15 cellular contexts compared by ENCODE assay signal in genomic region chr5:169649486-169649885, GRCh38. TPM values are rescaled to one million over a fixed set of nuclear protein-coding genes. Genes with fewer than 3 reads are reported as not detected.
DNase-seq lines count a peak whose midpoint lies in the region; ATAC-seq and TF ChIP-seq lines count a peak whose summit lies in the region.
"Had no signal": no experiment of that assay in that cellular context is flagged by ENCODE, and none has a peak within 500 bp of the region (broad histone marks: within the 10 kb centered on the region; RNA-seq: fewer than 3 reads in every experiment).

No MANE protein-coding gene starts in this region.

- no peak overlapping the region for H2AFZ ChIP-seq in smooth muscle cell (ENCODE audit: low read depth)

- no peaks in the 10 kb centered on the region for H3K36me3 ChIP-seq in smooth muscle cell (ENCODE audit: low read depth)
- H3K36me3 ChIP-seq: ascending aorta, lower lobe of right lung, thyroid gland had no signal

- no peak for TF ChIP-seq CTCF in smooth muscle cell (IDR thresholded peaks at IDR 0.05; ENCODE audit: borderline replicate concordance, insufficient read depth, poor library complexity, severe bottlenecking)

- CTCF ChIA-PET in activated CD4-positive, alpha-beta T cell treated with anti-CD3 and anti-CD28 coated beads, Interleukin-2, amount 10 ng/mL, durations not matched to agents 7 days and 5 days (lab: Charles Lee), result no interaction called here
- CTCF ChIA-PET in activated CD8-positive, alpha-beta T cell treated with anti-CD3 and anti-CD28 coated beads, Interleukin-2, amount 10 ng/mL, durations not matched to agents 7 days and 5 days (lab: Charles Lee), result interaction anchor here (1.3 kb wide), 1 partner anchor 10 kb away, joined by 4 read pairs; no protein-coding TSS in a partner anchor

- ATAC-seq in HG02798 (IDR thresholded peaks at IDR 0.05; ENCODE audit: poor library complexity, unreplicated experiment) (peak; percentile 22), GM21526 (IDR thresholded peaks at IDR 0.05; ENCODE audit: low FRiP score, unreplicated experiment) (no peak)
- ATAC-seq in activated CD8-positive, alpha-beta T cell treated with anti-CD3 and anti-CD28 coated beads, Interleukin-2, amount 10 ng/mL, durations not matched to agents 7 days and 5 days, result peak; percentile 59

- H3K4me3 ChIP-seq in smooth muscle cell, result no peak overlapping the region
- H3K4me3 ChIP-seq: ascending aorta, lower lobe of right lung, skin epidermis, thyroid gland had no signal

- no peaks in the 10 kb centered on the region for H3K79me2 ChIP-seq in smooth muscle cell (ENCODE audit: low read depth)

- peaks cover 13% of the 10 kb centered on the region for H3F3A ChIP-seq in smooth muscle cell (ENCODE audit: low read depth)

- H3K4me2 ChIP-seq in smooth muscle cell, result no peak overlapping the region
- H3K4me2 ChIP-seq: KMS-11 had no signal

- H3K36me3 Mint-ChIP-seq in activated CD4-positive, alpha-beta T cell treated with anti-CD3 and anti-CD28 coated beads, Interleukin-2, amount 10 ng/mL, durations not matched to agents 7 days and 5 days (ENCODE audit: low read depth), result peaks cover 75% of the 10 kb centered on the region
- H3K36me3 Mint-ChIP-seq in activated CD8-positive, alpha-beta T cell treated with anti-CD3 and anti-CD28 coated beads, Interleukin-2, amount 10 ng/mL, durations not matched to agents 7 days and 5 days (ENCODE audit: low read depth), result peaks cover 78% of the 10 kb centered on the region

- H3K4me1 Mint-ChIP-seq in activated CD4-positive, alpha-beta T cell treated with anti-CD3 and anti-CD28 coated beads, Interleukin-2, amount 10 ng/mL, durations not matched to agents 7 days and 5 days, result peaks cover 97% of the 10 kb centered on the region
- peaks cover 96% of the 10 kb centered on the region for H3K4me1 Mint-ChIP-seq in activated CD8-positive, alpha-beta T cell treated with anti-CD3 and anti-CD28 coated beads, Interleukin-2, amount 10 ng/mL, durations not matched to agents 7 days and 5 days (ENCODE audit: low read depth)

- no peaks in the 10 kb centered on the region for H4K20me1 ChIP-seq in smooth muscle cell (ENCODE audit: low read depth)

- peaks cover 6% of the 10 kb centered on the region for H3K4me1 ChIP-seq in smooth muscle cell (ENCODE audit: low read depth)
- H3K4me1 ChIP-seq: ascending aorta, thyroid gland had no signal

- peak overlapping the region; percentile 90 for H3K27ac Mint-ChIP-seq in activated CD4-positive, alpha-beta T cell treated with anti-CD3 and anti-CD28 coated beads, Interleukin-2, amount 10 ng/mL, durations not matched to agents 7 days and 5 days
- peak overlapping the region; percentile 89 for H3K27ac Mint-ChIP-seq in activated CD8-positive, alpha-beta T cell treated with anti-CD3 and anti-CD28 coated beads, Interleukin-2, amount 10 ng/mL, durations not matched to agents 7 days and 5 days

- DNase-seq in activated CD4-positive, alpha-beta T cell treated with anti-CD3 and anti-CD28 coated beads, Interleukin-2, amount 10 ng/mL, durations not matched to agents 7 days and 5 days, result peak; percentile 39
- no peak for DNase-seq in activated CD4-positive, alpha-beta T cell treated with anti-CD3 and anti-CD28 coated beads, Interleukin-2, amount 50 U/mL, for 1 hour
- no peak for DNase-seq in activated CD8-positive, alpha-beta T cell treated with anti-CD3 and anti-CD28 coated beads, Interleukin-2, amount 10 ng/mL, durations not matched to agents 7 days and 5 days
- DNase-seq in smooth muscle cell (lab: John Stamatoyannopoulos, UW; ENCODE audit: unreplicated experiment), result no peak
- no peak for DNase-seq in NOMO-1 (lab: John Stamatoyannopoulos, UW; ENCODE audit: unreplicated experiment in 2 of 2)
- DNase-seq in dedifferentiated amniotic fluid mesenchymal stem cell (ENCODE audit: extremely low spot score), result no peak
- DNase-seq: lower lobe of right lung, NCI-H187 treated with DMSO at 0.1 percent for 48 hours, RPMI8226 had no signal

- peak overlapping the region; percentile 97 for H3K27ac ChIP-seq in smooth muscle cell (ENCODE audit: low read depth)
- H3K27ac ChIP-seq: ascending aorta, KMS-11, lower lobe of right lung, thyroid gland had no signal

- no peaks in the 10 kb centered on the region for H3K27me3 ChIP-seq in smooth muscle cell (ENCODE audit: low read depth)
- H3K27me3 ChIP-seq: ascending aorta, thyroid gland had no signal

- H3K27me3 Mint-ChIP-seq in activated CD4-positive, alpha-beta T cell treated with anti-CD3 and anti-CD28 coated beads, Interleukin-2, amount 10 ng/mL, durations not matched to agents 7 days and 5 days, result no peaks in the 10 kb centered on the region
- no peaks in the 10 kb centered on the region for H3K27me3 Mint-ChIP-seq in activated CD8-positive, alpha-beta T cell treated with anti-CD3 and anti-CD28 coated beads, Interleukin-2, amount 10 ng/mL, durations not matched to agents 7 days and 5 days (ENCODE audit: low read depth)

- H3K9me3 Mint-ChIP-seq in activated CD4-positive, alpha-beta T cell treated with anti-CD3 and anti-CD28 coated beads, Interleukin-2, amount 10 ng/mL, durations not matched to agents 7 days and 5 days, result no peaks in the 10 kb centered on the region
- no peaks in the 10 kb centered on the region for H3K9me3 Mint-ChIP-seq in activated CD8-positive, alpha-beta T cell treated with anti-CD3 and anti-CD28 coated beads, Interleukin-2, amount 10 ng/mL, durations not matched to agents 7 days and 5 days (ENCODE audit: insufficient read depth)

- 73% methylated on average over 7 of the region's 7 CpGs for WGBS in smooth muscle cell (ENCODE audit: low lambda C conversion rate)

- no peak overlapping the region for H3K9ac ChIP-seq in smooth muscle cell (ENCODE audit: low read depth)
- H3K9ac ChIP-seq: KMS-11 had no signal

- peak overlapping the region; percentile 11 for H3K4me3 Mint-ChIP-seq in activated CD4-positive, alpha-beta T cell treated with anti-CD3 and anti-CD28 coated beads, Interleukin-2, amount 10 ng/mL, durations not matched to agents 7 days and 5 days
- peak overlapping the region; percentile 42 for H3K4me3 Mint-ChIP-seq in activated CD8-positive, alpha-beta T cell treated with anti-CD3 and anti-CD28 coated beads, Interleukin-2, amount 10 ng/mL, durations not matched to agents 7 days and 5 days

- POLR2A ChIA-PET in activated CD4-positive, alpha-beta T cell treated with anti-CD3 and anti-CD28 coated beads, Interleukin-2, amount 10 ng/mL, durations not matched to agents 7 days and 5 days (lab: Charles Lee), result interaction anchor here (2.1 kb wide), 1 partner anchor 12 kb away, joined by 8 read pairs; the partner anchor contains the start of gene DOCK2
- POLR2A ChIA-PET in activated CD8-positive, alpha-beta T cell treated with anti-CD3 and anti-CD28 coated beads, Interleukin-2, amount 10 ng/mL, durations not matched to agents 7 days and 5 days (lab: Charles Lee), result interaction anchor here (1.2 to 4.4 kb wide), 3 partner anchors 9 to 22 kb away, joined by 4 to 40 read pairs (median 6); partner anchors contain the start of gene DOCK2

- no peaks in the 10 kb centered on the region for H3K9me3 ChIP-seq in smooth muscle cell (replicated peaks; ENCODE audit: low read depth)
- H3K9me3 ChIP-seq: ascending aorta, lower lobe of right lung, thyroid gland had no signal

RNA-seq across cellular contexts. Expression of gene DOCK2, which starts 12.4 kb away (rescaled TPM):
- 100 to 1,000 TPM; 270 to 300 TPM for total RNA-seq in activated CD4-positive, alpha-beta T cell treated with anti-CD3 and anti-CD28 coated beads, Interleukin-2, amount 10 ng/mL, durations not matched to agents 7 days and 5 days
- 100 to 1,000 TPM; 318 to 320 TPM for total RNA-seq in activated CD8-positive, alpha-beta T cell treated with anti-CD3 and anti-CD28 coated beads, Interleukin-2, amount 10 ng/mL, durations not matched to agents 7 days and 5 days
- 0.31 and 3.0 TPM in 2 replicates for total RNA-seq in smooth muscle cell
- 0.40 and 0.73 TPM in 2 replicates for polyA plus RNA-seq in smooth muscle cell

Comparison
In these comparisons a context has a peak if more than half of its experiments do, and no peak if none do; other contexts are left out.
1. RNA of gene DOCK2, which starts 12.4 kb away (total RNA-seq): 318 to 320 TPM in activated CD8-positive, alpha-beta T cell treated with anti-CD3 and anti-CD28 coated beads, Interleukin-2, amount 10 ng/mL, durations not matched to agents 7 days and 5 days and 270 to 300 TPM in activated CD4-positive, alpha-beta T cell treated with anti-CD3 and anti-CD28 coated beads, Interleukin-2, amount 10 ng/mL, durations not matched to agents 7 days and 5 days; 0.31 to 3.0 TPM in smooth muscle cell; every median in the first group is over 10 times any median in the second.